In the genomic region with DNA sequence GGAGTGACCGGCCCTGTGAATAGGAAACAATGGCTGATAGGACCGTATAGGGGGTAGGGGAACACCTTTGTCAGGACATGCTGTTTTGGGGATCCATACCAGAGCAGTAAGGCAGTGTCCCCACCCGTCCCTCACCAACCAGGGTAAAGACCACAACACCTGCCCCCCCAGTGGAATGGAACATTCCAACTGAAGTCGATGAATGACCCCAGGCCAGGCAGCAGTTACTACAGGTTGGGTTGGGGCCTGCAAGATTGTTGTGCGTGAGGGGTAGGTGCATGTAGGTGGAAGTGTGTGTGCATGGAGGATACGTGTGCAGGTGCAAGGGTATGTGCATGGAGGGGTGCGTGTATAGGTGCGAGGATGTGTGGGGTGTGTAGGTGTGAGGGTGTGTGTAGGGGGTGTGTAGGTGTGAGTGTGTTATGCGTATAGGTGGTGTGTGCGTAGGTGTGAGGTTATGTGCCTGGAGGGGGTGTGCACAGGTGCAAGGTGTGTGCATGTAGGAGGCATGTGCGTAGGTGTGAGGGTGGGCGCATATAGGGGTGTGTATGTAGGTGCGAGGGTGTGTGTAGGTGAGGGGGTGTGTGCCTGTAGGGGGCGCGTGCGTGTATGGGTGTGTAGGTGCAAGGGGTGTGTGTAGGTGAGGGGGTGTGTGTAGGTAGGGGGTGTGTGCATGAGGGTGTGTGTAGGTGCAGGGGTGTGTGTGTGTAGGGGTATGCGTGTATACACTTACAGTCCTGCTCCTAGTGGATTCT, we compare ENCODE assay signal across 8 cellular contexts. TPM values are rescaled to one million over a fixed set of nuclear protein-coding genes. Genes with fewer than 3 reads are reported as not detected.
DNase-seq lines count a peak whose midpoint lies in the region; ATAC-seq and TF ChIP-seq lines count a peak whose summit lies in the region.

No MANE protein-coding gene starts in this region.

- H2BK120ac ChIP-seq in IMR-90 (ENCODE audit: low read depth, low read length): no peak overlapping the region

- H3K36me3 Mint-ChIP-seq in naive B cell: no peaks in the 10 kb centered on the region

- peaks cover 77% of the 10 kb centered on the region for H4K20me1 ChIP-seq in IMR-90 (ENCODE audit: insufficient read depth, low read length)

- H3K14ac ChIP-seq in IMR-90 (replicated peaks; ENCODE audit: low read depth, low read length): 0 out of 2 replicates have a peak overlapping the region, but pooled peaks have one; percentile 13

- peak; percentile 33; the same call in 1 of the 2 replicates for TF ChIP-seq POLR2A in IMR-90 (IDR thresholded peaks at IDR 0.05; ENCODE audit: low read depth, low read length)

- intact Hi-C loops in IMR-90 (cut with micrococcal nuclease): no loop called here

- peak overlapping the region; percentile 82; the same call in 1 of the 2 replicates for H3K9ac ChIP-seq in IMR-90 (ENCODE audit: low read depth, low read length)

- H3K23ac ChIP-seq in IMR-90 (ENCODE audit: low read depth, low read length): peak overlapping the region; percentile 42

- no peak overlapping the region for H3K56ac ChIP-seq in IMR-90 (ENCODE audit: extremely low read depth, insufficient read depth, low read length)

- H3K27ac ChIP-seq in IMR-90 (ENCODE audit: insufficient read depth, low read length): 0 out of 2 replicates have a peak overlapping the region, but pooled peaks have one; percentile 78
- H3K27ac ChIP-seq in brain microvascular endothelial cell: no peak overlapping the region

- H3K27me3 Mint-ChIP-seq in naive B cell: no peaks in the 10 kb centered on the region

- in situ Hi-C loops in IMR-90 (cut with MboI; ENCODE audit: low sequenced_read_pairs) (no loop called here), brain microvascular endothelial cell (cut with HindIII; ENCODE audit: low pct_ligation_motif_present, low sequenced_read_pairs) (no loop called here), KBM-7 (cut with MboI; ENCODE audit: low pct_unique_long_range_greater_than_20kb, low sequenced_read_pairs) (no loop called here)

- H2BK5ac ChIP-seq in IMR-90 (ENCODE audit: low read depth, low read length, poor library complexity, severe bottlenecking): peak overlapping the region; percentile 42

- POLR2A ChIA-PET in BJ (lab: Charles Lee): interaction anchor here (0.6 kb wide), 1 partner anchor 133 kb away, joined by 3 read pairs; no protein-coding TSS in a partner anchor
- POLR2A ChIA-PET in IMR-90 (lab: Charles Lee; ENCODE audit: unreplicated experiment): no interaction called here

- H4K5ac ChIP-seq in IMR-90 (ENCODE audit: low read depth, low read length): no peak overlapping the region

- CTCF ChIA-PET in BJ (lab: Yijun Ruan, JAX) (interaction anchor here (1.7 to 12.2 kb wide), 2 partner anchors 11 to 70 kb away, joined by 3 to 156 read pairs; no protein-coding TSS in a partner anchor), IMR-90 (lab: Yijun Ruan, JAX) (interaction anchor here (0.8 to 1.0 kb wide), 2 partner anchors 50 to 100 kb away, joined by 3 read pairs; no protein-coding TSS in a partner anchor)

- H3K4me1 ChIP-seq in IMR-90 (ENCODE audit: control insufficient read depth, insufficient read depth, low read length): peaks cover 27% of the 10 kb centered on the region

- H3K79me1 ChIP-seq in IMR-90 (ENCODE audit: low read depth in 1 of 2, low read length in 2 of 2): peaks cover 42 to 93% of the 10 kb centered on the region in 2 experiments

- H3K9me3 Mint-ChIP-seq in naive B cell: no peaks in the 10 kb centered on the region

- H3K4ac ChIP-seq in IMR-90 (ENCODE audit: low read depth, low read length): no peak overlapping the region; the same call in 1 of the 2 replicates

- H2AFZ ChIP-seq in IMR-90 (replicated peaks; ENCODE audit: low read length, poor library complexity): peak overlapping the region; percentile 45

- DNase-seq in BJ (ENCODE audit: low read depth): no peak
- DNase-seq in IMR-90: no peak
- DNase-seq in brain microvascular endothelial cell: no peak
- DNase-seq in naive B cell: no peak
- DNase-seq in KBM-7: no peak
- no peak for DNase-seq in A172 (ENCODE audit: low spot score)
- DNase-seq in glomerular visceral epithelial cell (ENCODE audit: extremely low spot score): no peak

- H2BK20ac ChIP-seq in IMR-90 (ENCODE audit: low read depth, low read length): no peak overlapping the region

- H3K9me3 ChIP-seq in IMR-90 (ENCODE audit: control insufficient read depth, insufficient read depth, low read length): no peaks in the 10 kb centered on the region

- peak overlapping the region; percentile 56 to 98 (median 88) for H3K27ac Mint-ChIP-seq in naive B cell

- peak overlapping the region; percentile 64; the same call in 1 of the 2 replicates for H2AK5ac ChIP-seq in IMR-90 (ENCODE audit: low read depth, low read length)

- TF ChIP-seq RAD21 in IMR-90 (IDR thresholded peaks at IDR 0.05; ENCODE audit: low read length): no peak

- TSS peak; percentile 32 for BruUV-seq in IMR-90 (replicated peaks; lab: Mats Ljungman, UMichigan)

- H3K4me3 Mint-ChIP-seq in naive B cell: peak overlapping the region; percentile 75 to 93 (median 88)

- H4K91ac ChIP-seq in IMR-90 (ENCODE audit: insufficient read depth, low read depth, low read length): no peak overlapping the region

- peaks cover 12% of the 10 kb centered on the region for H3K36me3 ChIP-seq in BJ (ENCODE audit: control insufficient read depth, insufficient read depth, low read length)
- H3K36me3 ChIP-seq in IMR-90 (ENCODE audit: control insufficient read depth, insufficient read depth, low read length): peaks cover 13% of the 10 kb centered on the region
- H3K36me3 ChIP-seq in brain microvascular endothelial cell (replicated peaks): peaks cover 12% of the 10 kb centered on the region

- no peak overlapping the region for H2BK15ac ChIP-seq in IMR-90 (ENCODE audit: low read depth, low read length)

- H3K18ac ChIP-seq in IMR-90 (ENCODE audit: low read depth, low read length): no peak overlapping the region

- no peak for TF ChIP-seq CTCF in BJ (IDR thresholded peaks at IDR 0.05; ENCODE audit: insufficient read depth, low read depth, low read length)
- 0 out of 2 replicates have a peak, but pooled peaks have one; percentile 3 for TF ChIP-seq CTCF in IMR-90 (conservative IDR thresholded peaks at IDR 0.05; ENCODE audit: low read depth, low read length)
- TF ChIP-seq CTCF in brain microvascular endothelial cell (IDR thresholded peaks at IDR 0.05; ENCODE audit: low read depth, low read length, missing control alignments): no peak

- dilution Hi-C loops in IMR-90 (cut with HindIII; ENCODE audit: low sequenced_read_pairs, unreplicated experiment): no loop called here

- H3K4me1 Mint-ChIP-seq in naive B cell: peaks cover 48 to 65% (median 59%) of the 10 kb centered on the region in 3 donors

- WGBS in IMR-90 (ENCODE audit: extremely low coverage in 2 of 2, insufficient read length in 1 of 2), 2 experiments: 92 to 100% methylated on average over 3 to 7 of the region's 17 CpGs

- H4K8ac ChIP-seq in IMR-90 (ENCODE audit: low read depth in 2 of 2, low read length in 2 of 2): peak overlapping the region in 1 of 2 experiments; percentile 54; a peak in 2 of 4 replicates

- peak overlapping the region; percentile 89 for H3K4me2 ChIP-seq in IMR-90 (ENCODE audit: low read depth, low read length)

- peak overlapping the region; percentile 94 for H2AK9ac ChIP-seq in IMR-90 (replicated peaks; ENCODE audit: low read depth, low read length, poor library complexity)

- peak overlapping the region; percentile 74; the same call in 1 of the 2 replicates for H3K4me3 ChIP-seq in BJ (ENCODE audit: low read depth, low read length)
- peak overlapping the region; percentile 69 for H3K4me3 ChIP-seq in IMR-90 (ENCODE audit: insufficient read depth, low read depth, low read length)
- peak overlapping the region; percentile 85 for H3K4me3 ChIP-seq in brain microvascular endothelial cell (ENCODE audit: low read depth, low read length)

- ATAC-seq in IMR-90 (ENCODE audit: low read depth) (no peak), naive B cell (ENCODE audit: low read depth in 2 of 2) (no peak), HG03432 (IDR thresholded peaks at IDR 0.05; ENCODE audit: unreplicated experiment) (no peak)

- H3K27me3 ChIP-seq in BJ (ENCODE audit: control insufficient read depth, insufficient read depth, low read length) (no peaks in the 10 kb centered on the region), IMR-90 (ENCODE audit: control insufficient read depth, insufficient read depth, low read length) (no peaks in the 10 kb centered on the region), brain microvascular endothelial cell (replicated peaks) (no peaks in the 10 kb centered on the region)

- H3K9me1 ChIP-seq in IMR-90 (ENCODE audit: insufficient read depth, low read length): peaks cover 29% of the 10 kb centered on the region

TF ChIP-seq in IMR-90, 13 proteins besides CTCF, POLR2A, EP300 and RAD21:
- TF ChIP-seq CHD1 (IDR thresholded peaks at IDR 0.05; ENCODE audit: low read depth, low read length) (no peak), ELK1 (IDR thresholded peaks at IDR 0.05; ENCODE audit: borderline replicate concordance, low read depth, low read length) (no peak), RCOR1 (IDR thresholded peaks at IDR 0.05; ENCODE audit: insufficient replicate concordance, low read length) (no peak), MAFK (IDR thresholded peaks at IDR 0.05; ENCODE audit: low read depth, low read length) (no peak)

RNA-seq across cellular contexts. Expression of gene PISD, which starts 32.9 kb away (rescaled TPM):
- polyA plus RNA-seq in BJ (2011; rRNA removed) (18.7 and 26.9 TPM in 2 replicates), IMR-90 (2012; rRNA removed) (48.8 and 52.2 TPM in 2 replicates), naive B cell (ENCODE audit: low read depth in 6 of 6) (10 to 100 TPM; 14.9 to 23.1 (median 18.9) TPM)
- 21.8 and 30.8 TPM in 2 replicates for polyA minus RNA-seq in BJ (2011; rRNA and poly(A)+ RNA removed)
- total RNA-seq in IMR-90 (2012; rRNA removed): 29.2 and 34.1 TPM in 2 replicates
- 56.6 and 58.1 TPM in 2 replicates for polyA plus RNA-seq in IMR-90 (2012; cell fraction: cytosol; rRNA removed)
- 159 and 173 TPM in 2 replicates for polyA plus RNA-seq in IMR-90 (2012; cell fraction: nucleus; rRNA removed; ENCODE audit: low replicate concordance)
- total RNA-seq in A172 (2014; rRNA removed; shearing (Covaris generic)): 24.0 and 28.2 TPM in 2 replicates
